20 cellular contexts compared by ENCODE assay signal in the genomic region with DNA sequence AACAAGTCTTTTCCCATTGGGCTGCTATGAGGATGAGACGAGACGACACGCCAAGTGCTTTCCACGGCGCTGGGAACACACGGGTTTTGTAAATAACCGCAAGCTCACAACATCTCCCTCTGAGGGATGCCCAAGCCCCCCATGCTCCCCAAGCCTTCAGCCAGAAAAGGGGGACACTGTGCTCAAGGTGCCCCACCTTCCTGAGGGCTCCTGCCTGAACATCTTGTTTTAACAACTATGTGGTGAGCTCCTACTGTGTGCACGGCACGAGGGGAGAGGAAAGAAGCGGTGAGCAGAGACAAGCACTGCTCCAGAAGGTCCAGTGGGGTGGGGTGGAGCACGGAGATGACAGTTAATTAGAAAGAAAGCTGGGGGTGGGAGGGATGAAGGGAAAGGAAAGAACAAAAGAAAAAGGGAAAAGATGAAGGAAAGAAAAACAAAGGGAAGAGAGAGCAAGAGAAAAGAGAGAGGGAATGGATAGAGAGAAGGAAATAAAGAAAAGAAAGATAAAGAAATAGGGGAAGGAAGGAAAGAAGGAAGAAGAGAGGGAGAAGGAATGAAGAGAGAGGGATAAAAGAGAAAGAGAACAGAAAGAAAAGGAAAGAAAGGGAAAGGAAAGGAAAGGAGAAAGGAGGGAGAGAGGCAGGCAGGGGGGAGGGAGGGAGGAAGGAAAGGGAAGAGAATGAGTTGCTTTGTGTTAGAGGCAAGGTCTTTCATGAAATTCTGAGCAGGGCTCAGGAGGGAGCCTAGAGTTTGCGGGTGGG.
"Had no signal": no experiment of that assay in that cellular context is flagged by ENCODE, and none has a peak within 500 bp of the region (broad histone marks: within the 10 kb centered on the region; RNA-seq: fewer than 3 reads in every experiment).

No MANE protein-coding gene starts in this region.

- H3K27ac ChIP-seq: dorsolateral prefrontal cortex, esophagus muscularis mucosa, gastrocnemius medialis, heart right ventricle, left ventricle myocardium inferior, lower lobe of right lung had no signal

- DNase-seq: cortex of kidney; dorsolateral prefrontal cortex; effector CD8-positive, alpha-beta T cell; gastrocnemius medialis; heart right ventricle; hypothalamus; kidney; left cardiac atrium; left ventricle myocardium inferior; lower lobe of right lung; naive B cell; posterior cingulate gyrus; small intestine; stimulated activated CD4-positive, alpha-beta T cell treated with anti-CD3 and anti-CD28 coated beads, Interleukin-12 subunit alpha, Interleukin-12 subunit beta, amount 100 ng/mL, for 4 hours; stimulated activated naive CD4-positive, alpha-beta T cell; trophoblast cell had no signal

- H3K4me3 Mint-ChIP-seq: memory B cell, mesothelial cell of epicardium, nephron had no signal

- H3K9me3 ChIP-seq: esophagus muscularis mucosa, gastrocnemius medialis, heart right ventricle, left ventricle myocardium inferior, lower lobe of right lung had no signal

- ATAC-seq: heart right ventricle, left cardiac atrium, lower lobe of right lung had no signal

- H3K4me1 ChIP-seq: esophagus muscularis mucosa, gastrocnemius medialis, heart right ventricle, left ventricle myocardium inferior, lower lobe of right lung had no signal

- H3K36me3 ChIP-seq: esophagus muscularis mucosa, gastrocnemius medialis, heart right ventricle, left ventricle myocardium inferior, lower lobe of right lung had no signal

- H3K9me3 Mint-ChIP-seq: memory B cell, mesothelial cell of epicardium had no signal

- H3K27ac Mint-ChIP-seq: memory B cell, mesothelial cell of epicardium, nephron had no signal

- H3K36me3 Mint-ChIP-seq: memory B cell, mesothelial cell of epicardium, naive B cell had no signal

- H3K4me3 ChIP-seq: dorsolateral prefrontal cortex, esophagus muscularis mucosa, gastrocnemius medialis, heart right ventricle, left ventricle myocardium inferior, lower lobe of right lung had no signal

- H3K4me1 Mint-ChIP-seq: memory B cell, mesothelial cell of epicardium, naive B cell, nephron had no signal
